In genomic region chr9:84315278-84315877, GRCh38 we compare ENCODE assay signal across 8 cellular contexts. TPM values are rescaled to one million over a fixed set of nuclear protein-coding genes. Genes with fewer than 3 reads are reported as not detected.
A peak's percentile ranks its signal among the peaks of the same experiment; 100 is the strongest.
DNase-seq lines count a peak whose midpoint lies in the region; ATAC-seq lines count a peak whose summit lies in the region.

No MANE protein-coding gene starts in this region.

- H3K36me3 Mint-ChIP-seq in T-helper 1 cell treated with Interleukin-12 subunit alpha and Interleukin-12 subunit beta and Interleukin-4 antibody, amounts not matched to agents 30 μg/mL and 1 μg/mL, for 36 hours (ENCODE audit: low read depth) = peaks cover 2% of the 10 kb centered on the region

- DNase-seq in AG08396 (ENCODE audit: low spot score) = peak; percentile 41
- DNase-seq in MG63 = peak; percentile 14
- DNase-seq in astrocyte of the hippocampus (ENCODE audit: low read depth, low spot score) = peak; percentile 84
- peak in 33 of 51 donors; percentile 1 to 61 (median 27) for DNase-seq in hypothalamus (lab: John Stamatoyannopoulos, UW)
- DNase-seq in stimulated activated CD4-positive, alpha-beta T cell treated with anti-CD3 and anti-CD28 coated beads, Interleukin-12 subunit alpha, Interleukin-12 subunit beta, amount 100 ng/mL, for 24 hours (ENCODE audit: low read depth in 2 of 2) = peak; percentile 31 to 52

- no peak overlapping the region for H3K4me3 ChIP-seq in MG63

- H3K9me3 ChIP-seq in MG63 = no peaks in the 10 kb centered on the region

- H3K4me1 Mint-ChIP-seq in T-helper 1 cell treated with Interleukin-12 subunit alpha and Interleukin-12 subunit beta and Interleukin-4 antibody, amounts not matched to agents 30 μg/mL and 1 μg/mL, for 36 hours (ENCODE audit: low read depth) = peaks cover 19% of the 10 kb centered on the region

- H3K4me3 Mint-ChIP-seq in T-helper 1 cell treated with Interleukin-12 subunit alpha and Interleukin-12 subunit beta and Interleukin-4 antibody, amounts not matched to agents 30 μg/mL and 1 μg/mL, for 36 hours = no peak overlapping the region

- no peaks in the 10 kb centered on the region for H3K9me3 Mint-ChIP-seq in T-helper 1 cell treated with Interleukin-12 subunit alpha and Interleukin-12 subunit beta and Interleukin-4 antibody, amounts not matched to agents 30 μg/mL and 1 μg/mL, for 36 hours

- ATAC-seq in GM18867 (IDR thresholded peaks at IDR 0.05; ENCODE audit: unreplicated experiment) = peak; percentile 70
- no peak for ATAC-seq in GM21576 (IDR thresholded peaks at IDR 0.05; ENCODE audit: unreplicated experiment)

- H3K27me3 ChIP-seq in MG63 = no peaks in the 10 kb centered on the region

- peak overlapping the region; percentile 21 for H3K27ac Mint-ChIP-seq in T-helper 1 cell treated with Interleukin-12 subunit alpha and Interleukin-12 subunit beta and Interleukin-4 antibody, amounts not matched to agents 30 μg/mL and 1 μg/mL, for 36 hours

- H3K36me3 ChIP-seq in MG63 = no peaks in the 10 kb centered on the region

- no peaks in the 10 kb centered on the region for H3K27me3 Mint-ChIP-seq in T-helper 1 cell treated with Interleukin-12 subunit alpha and Interleukin-12 subunit beta and Interleukin-4 antibody, amounts not matched to agents 30 μg/mL and 1 μg/mL, for 36 hours (ENCODE audit: low read depth)

RNA-seq across cellular contexts. Expression of gene SLC28A3, which starts 25.2 kb away (rescaled TPM):
- not detected in 2 replicates for total RNA-seq in MG63 (2014; rRNA removed; shearing (Covaris generic); ENCODE audit: low replicate concordance)

Comparison
In these comparisons a context has a peak if more than half of its experiments do, and no peak if none do; other contexts are left out.
1. DNase-seq: peak in every context shown above with its lines; median percentile 84 in astrocyte of the hippocampus; 42 in stimulated activated CD4-positive, alpha-beta T cell treated with anti-CD3 and anti-CD28 coated beads, Interleukin-12 subunit alpha, Interleukin-12 subunit beta, amount 100 ng/mL, for 24 hours; 41 in AG08396; 27 in hypothalamus; 14 in MG63.